24 cellular contexts compared by ENCODE assay signal in genomic region chr18:35828591-35828990, GRCh38.
"Had no signal": no experiment of that assay in that cellular context is flagged by ENCODE, and none has a peak within 500 bp of the region (broad histone marks: within the 10 kb centered on the region; RNA-seq: fewer than 3 reads in every experiment).

No MANE protein-coding gene starts in this region.

- H3K27me3 ChIP-seq: breast epithelium, Peyer's patch, SJCRH30 had no signal

- H3K27ac ChIP-seq: breast epithelium, Peyer's patch, RWPE1, SJCRH30, VCaP had no signal

- ATAC-seq: activated CD4-positive, alpha-beta T cell treated with anti-CD3 and anti-CD28 coated beads for 36 hours; activated CD8-positive, alpha-beta T cell treated with anti-CD3 and anti-CD28 coated beads for 36 hours had no signal

- H3K4me1 ChIP-seq: breast epithelium, Peyer's patch, SJCRH30 had no signal

- H3K9me3 ChIP-seq: SJCRH30, SK-N-SH had no signal

- H3K9ac ChIP-seq: SK-N-SH had no signal

- H3K4me3 Mint-ChIP-seq: activated CD4-positive, alpha-beta T cell treated with anti-CD3 and anti-CD28 coated beads for 36 hours; activated CD8-positive, alpha-beta T cell treated with anti-CD3 and anti-CD28 coated beads for 36 hours; activated naive CD4-positive, alpha-beta T cell treated with anti-CD3 and anti-CD28 coated beads, Interleukin-2, amount 50 U/mL, for 24 hours had no signal

- H3K36me3 Mint-ChIP-seq: activated naive CD4-positive, alpha-beta T cell treated with anti-CD3 and anti-CD28 coated beads, Interleukin-2, amount 50 U/mL, for 24 hours had no signal

- H3K36me3 ChIP-seq: breast epithelium, Peyer's patch, SJCRH30 had no signal

- H3K4me3 ChIP-seq: breast epithelium, Peyer's patch, SJCRH30 had no signal

- DNase-seq: activated CD4-positive, alpha-beta T cell treated with anti-CD3 and anti-CD28 coated beads for 36 hours; activated CD4-positive, alpha-beta T cell treated with anti-CD3 and anti-CD28 coated beads, Interleukin-2, amount 50 U/mL, for 1 hour; activated CD8-positive, alpha-beta memory T cell treated with anti-CD3 and anti-CD28 coated beads, Interleukin-2, amount 50 U/mL, for 4 hours; activated CD8-positive, alpha-beta T cell treated with anti-CD3 and anti-CD28 coated beads for 36 hours; activated gamma-delta T cell treated with Interleukin-2 at 50 U/mL for 16 hours; activated T-cell treated with anti-CD3 and anti-CD28 coated beads, Interleukin-2, amount 50 U/mL, for 72 hours; aorta; caudate nucleus; NCI-H1105; NCI-H1436 treated with DMSO at 0.1 percent for 48 hours; NCI-H187; NCI-H2081; NCI-H510A treated with DMSO at 0.1 percent for 48 hours; NCI-H69; Peyer's patch; Right ventricle myocardium superior; SJCRH30; SK-N-SH; T-helper 1 cell had no signal

- H3K27ac Mint-ChIP-seq: activated CD4-positive, alpha-beta T cell treated with anti-CD3 and anti-CD28 coated beads for 36 hours; activated CD8-positive, alpha-beta T cell treated with anti-CD3 and anti-CD28 coated beads for 36 hours; activated naive CD4-positive, alpha-beta T cell treated with anti-CD3 and anti-CD28 coated beads, Interleukin-2, amount 50 U/mL, for 24 hours; activated T-cell treated with anti-CD3 and anti-CD28 coated beads, Interleukin-2, amount 50 U/mL, for 72 hours; activated T-helper 2 cell treated with anti-CD3 and anti-CD28 coated beads, Interferon-gamma antibody, Interleukin-2, Interleukin-4, amounts not matched to agents 10 μg/mL and 5 μg/mL and 100 μg/mL, durations not matched to agents 14 hours and 24 hours and 36 hours had no signal

- H3K4me1 Mint-ChIP-seq: activated naive CD4-positive, alpha-beta T cell treated with anti-CD3 and anti-CD28 coated beads, Interleukin-2, amount 50 U/mL, for 24 hours had no signal
